Comparison of ENCODE assay signal across 17 cellular contexts in genomic region chr6:106662458-106662857, GRCh38. TPM values are rescaled to one million over a fixed set of nuclear protein-coding genes. Genes with fewer than 3 reads are reported as not detected.
A peak's percentile ranks its signal among the peaks of the same experiment; 100 is the strongest.
DNase-seq lines count a peak whose midpoint lies in the region; ATAC-seq and TF ChIP-seq lines count a peak whose summit lies in the region.
"Had no signal": no experiment of that assay in that cellular context is flagged by ENCODE, and none has a peak within 500 bp of the region (broad histone marks: within the 10 kb centered on the region; RNA-seq: fewer than 3 reads in every experiment).

No MANE protein-coding gene starts in this region.

- no peak for ATAC-seq in HG02870 (IDR thresholded peaks at IDR 0.05; ENCODE audit: unreplicated experiment)
- ATAC-seq: GM12878, HepG2 had no signal

- H3K36me3 Mint-ChIP-seq in mesothelial cell of epicardium: peaks cover 67% of the 10 kb centered on the region
- peaks cover 51% of the 10 kb centered on the region for H3K36me3 Mint-ChIP-seq in type B pancreatic cell
- peaks cover 56% of the 10 kb centered on the region for H3K36me3 Mint-ChIP-seq in HFFc6 (ENCODE audit: low read depth)

- H4K20me1 ChIP-seq in SU-DHL-6 (ENCODE audit: low read depth, low read length): no peaks in the 10 kb centered on the region

- H3K4me3 ChIP-seq in SU-DHL-6 (ENCODE audit: insufficient read depth, low read length, poor library complexity, severe bottlenecking): no peak overlapping the region
- H3K4me3 ChIP-seq: GM12878, GM23248 had no signal

- TF ChIP-seq CTCF in SU-DHL-6 (IDR thresholded peaks at IDR 0.05; ENCODE audit: insufficient read depth, low read length, poor library complexity, severe bottlenecking) (no peak), mesothelial cell of epicardium (IDR thresholded peaks at IDR 0.05; ENCODE audit: unreplicated experiment) (no peak), type B pancreatic cell (conservative IDR thresholded peaks at IDR 0.05) (no peak), HFFc6 (IDR thresholded peaks at IDR 0.05) (no peak)

- H3K27ac ChIP-seq in SU-DHL-6 (ENCODE audit: low read depth, low read length): peak overlapping the region; percentile 93; the same call in 1 of the 2 replicates
- H3K27ac ChIP-seq: 22Rv1, GM23248 had no signal

- no peaks in the 10 kb centered on the region for H3K9me2 ChIP-seq in SU-DHL-6 (replicated peaks; ENCODE audit: insufficient read depth, low read length)

- H3F3A ChIP-seq in SU-DHL-6 (ENCODE audit: insufficient read depth): peaks cover 36% of the 10 kb centered on the region

- H3K9me3 ChIP-seq in SU-DHL-6 (ENCODE audit: insufficient read depth, low read length): peaks cover 6% of the 10 kb centered on the region; the same call in 1 of the 2 replicates

- DNase-seq in SIG-M5 treated with dmso at 0.1 percent for 504 hours (lab: John Stamatoyannopoulos, UW; ENCODE audit: unreplicated experiment): peak; percentile 15
- DNase-seq in SIG-M5 (lab: John Stamatoyannopoulos, UW): no peak
- no peak for DNase-seq in mesothelial cell of epicardium (ENCODE audit: low spot score in 2 of 2, unreplicated experiment in 2 of 2)
- DNase-seq in type B pancreatic cell (ENCODE audit: extremely low spot score, unreplicated experiment): no peak
- DNase-seq in HFFc6: no peak
- DNase-seq in NCI-H187 (lab: John Stamatoyannopoulos, UW): no peak
- DNase-seq: AML-193; C1 segment of cervical spinal cord; Calu3; CD4-positive, alpha-beta T cell; DMS 273 treated with DMSO at 0.1 percent for 48 hours; GM23248 had no signal

- H3K27me3 Mint-ChIP-seq in mesothelial cell of epicardium (ENCODE audit: low read depth) (no peaks in the 10 kb centered on the region), type B pancreatic cell (no peaks in the 10 kb centered on the region), HFFc6 (ENCODE audit: insufficient read depth) (no peaks in the 10 kb centered on the region; the same call in 1 of the 2 replicates)
- H3K27me3 Mint-ChIP-seq: CD4-positive, alpha-beta T cell had no signal

- H3K9me3 Mint-ChIP-seq in mesothelial cell of epicardium (peaks cover 33% of the 10 kb centered on the region), type B pancreatic cell (peaks cover 13% of the 10 kb centered on the region), HFFc6 (peaks cover 18% of the 10 kb centered on the region)

- H3K9ac ChIP-seq in SU-DHL-6 (ENCODE audit: low read length): no peak overlapping the region
- H3K9ac ChIP-seq: GM23248 had no signal

- no peaks in the 10 kb centered on the region for H3K79me2 ChIP-seq in SU-DHL-6 (ENCODE audit: insufficient read depth, low read length)

- H3K36me3 ChIP-seq in SU-DHL-6 (ENCODE audit: low read length): peaks cover 51% of the 10 kb centered on the region

- peaks cover 29% of the 10 kb centered on the region for H3K4me1 Mint-ChIP-seq in mesothelial cell of epicardium
- peaks cover 4% of the 10 kb centered on the region for H3K4me1 Mint-ChIP-seq in type B pancreatic cell (ENCODE audit: unreplicated experiment)
- H3K4me1 Mint-ChIP-seq in HFFc6 (ENCODE audit: low read depth): no peaks in the 10 kb centered on the region

- H2AFZ ChIP-seq in SU-DHL-6 (ENCODE audit: low read depth, low read length, severe bottlenecking): no peak overlapping the region
- H2AFZ ChIP-seq: GM23248 had no signal

- H3K4me2 ChIP-seq in SU-DHL-6 (ENCODE audit: low read depth, low read length, poor library complexity, severe bottlenecking): no peak overlapping the region

- no peak overlapping the region for H3K4me3 Mint-ChIP-seq in mesothelial cell of epicardium
- peak overlapping the region; percentile 3 for H3K4me3 Mint-ChIP-seq in type B pancreatic cell
- H3K4me3 Mint-ChIP-seq in HFFc6: no peak overlapping the region
- H3K4me3 Mint-ChIP-seq: CD4-positive, alpha-beta T cell had no signal

- no peaks in the 10 kb centered on the region for H3K27me3 ChIP-seq in SU-DHL-6 (ENCODE audit: low read length)

- peak overlapping the region; percentile 85 for H3K27ac Mint-ChIP-seq in mesothelial cell of epicardium
- peak overlapping the region; percentile 57 for H3K27ac Mint-ChIP-seq in type B pancreatic cell
- H3K27ac Mint-ChIP-seq in HFFc6: no peak overlapping the region
- H3K27ac Mint-ChIP-seq: CD4-positive, alpha-beta T cell had no signal

RNA-seq across cellular contexts. Expression of gene QRSL1, which starts 33.1 kb away (rescaled TPM):
- total RNA-seq in mesothelial cell of epicardium (16.1 to 17.5 TPM (median 17.2 TPM) in 3 replicates), type B pancreatic cell (ENCODE audit: low replicate concordance) (18.3 and 19.8 TPM in 2 replicates)
- 10 to 100 TPM in 3 of 6 experiments, 1 to 10 TPM in 3; 8.8 to 12.4 (median 10.1) TPM for total RNA-seq in HFFc6 (2021; fragmentation: NEBNext Ultra II Directional; extraction: Animal tissue kit (Norgen Biotek cat#: 25700))

RNA-seq across cellular contexts. Expression of gene RTN4IP1, which starts 33.2 kb away (rescaled TPM):
- total RNA-seq in mesothelial cell of epicardium: 6.8 to 8.1 TPM (median 7.5 TPM) in 3 replicates
- 7.1 and 8.6 TPM in 2 replicates for total RNA-seq in type B pancreatic cell (ENCODE audit: low replicate concordance)
- total RNA-seq in HFFc6 (2021; fragmentation: NEBNext Ultra II Directional; extraction: Animal tissue kit (Norgen Biotek cat#: 25700)): 1 to 10 TPM; 5.7 to 8.9 (median 8.0) TPM
